18 cellular contexts compared by ENCODE assay signal in the genomic region with DNA sequence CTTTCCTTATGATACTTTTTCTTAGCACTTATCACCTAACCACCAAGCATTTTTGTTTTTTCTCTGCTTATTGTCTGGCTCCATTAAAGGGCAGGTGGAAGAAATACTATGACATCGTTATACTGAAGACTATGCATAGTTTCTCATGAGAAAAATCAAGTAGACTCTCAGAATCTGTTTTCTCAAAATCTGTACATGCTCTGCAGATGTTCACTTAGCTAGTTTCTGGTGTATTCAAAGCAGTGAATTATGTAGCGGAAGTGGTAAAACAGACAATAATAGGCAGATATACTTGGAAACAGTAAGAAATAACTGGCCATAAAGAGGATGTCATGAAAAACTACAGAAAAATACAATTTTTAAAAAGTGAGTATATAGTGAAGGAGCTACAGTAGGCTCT.
DNase-seq lines count a peak whose midpoint lies in the region; ATAC-seq and TF ChIP-seq lines count a peak whose summit lies in the region.
"Had no signal": no experiment of that assay in that cellular context is flagged by ENCODE, and none has a peak within 500 bp of the region (broad histone marks: within the 10 kb centered on the region; RNA-seq: fewer than 3 reads in every experiment).

No MANE protein-coding gene starts in this region.

- in situ Hi-C loops in GM23248 (cut with MboI) (loop anchor here (10.0 to 25.0 kb wide), 3 partner anchors 142 to 544 kb away; partner anchors contain the start of gene STIM2), GM13976 (cut with MboI; ENCODE audit: low sequenced_read_pairs, unreplicated experiment) (loop anchor here (10.0 to 25.0 kb wide), 4 partner anchors 269 to 944 kb away; no protein-coding TSS in a partner anchor)

- H3K4me3 ChIP-seq in CD4-positive, CD25-positive, alpha-beta regulatory T cell (ENCODE audit: low read depth, low read length) = no peak overlapping the region
- H3K4me3 ChIP-seq in GM23248 = peak overlapping the region; percentile 56
- H3K4me3 ChIP-seq: lower lobe of right lung had no signal

- peaks cover 28% of the 10 kb centered on the region for H3K36me3 ChIP-seq in CD4-positive, CD25-positive, alpha-beta regulatory T cell (ENCODE audit: control insufficient read depth, insufficient read depth, low read length)
- H3K36me3 ChIP-seq in GM23248 (ENCODE audit: low read depth) = no peaks in the 10 kb centered on the region
- H3K36me3 ChIP-seq: brain microvascular endothelial cell had no signal

- no peaks in the 10 kb centered on the region for H3K9me3 ChIP-seq in CD4-positive, CD25-positive, alpha-beta regulatory T cell (ENCODE audit: control insufficient read depth in 2 of 2, low read length in 2 of 2)
- H3K9me3 ChIP-seq in GM23248 (ENCODE audit: low read depth) = no peaks in the 10 kb centered on the region
- H3K9me3 ChIP-seq: lower lobe of right lung had no signal

- peaks cover 6% of the 10 kb centered on the region for H3K36me3 Mint-ChIP-seq in CD4-positive, CD25-positive, alpha-beta regulatory T cell
- H3K36me3 Mint-ChIP-seq in naive thymus-derived CD8-positive, alpha-beta T cell = peaks cover 0 to 48% (median 0%) of the 10 kb centered on the region in 3 donors
- no peaks in the 10 kb centered on the region for H3K36me3 Mint-ChIP-seq in type B pancreatic cell

- WGBS in GM23248 (ENCODE audit: low coverage in 1 of 2, low lambda C conversion rate in 2 of 2, missing lambda C conversion rate in 2 of 2), 2 experiments = 0 to 2% methylated on average over 2 of the region's 2 CpGs

- H3K4me1 Mint-ChIP-seq in CD4-positive, CD25-positive, alpha-beta regulatory T cell = peaks cover 29 to 44% (median 34%) of the 10 kb centered on the region in 4 donors
- H3K4me1 Mint-ChIP-seq in naive thymus-derived CD8-positive, alpha-beta T cell = peaks cover 10 to 34% (median 27%) of the 10 kb centered on the region in 4 donors
- peaks cover 33% of the 10 kb centered on the region for H3K4me1 Mint-ChIP-seq in type B pancreatic cell (ENCODE audit: unreplicated experiment)
- H3K4me1 Mint-ChIP-seq: neural crest cell had no signal

- no peak for DNase-seq in CD4-positive, CD25-positive, alpha-beta regulatory T cell
- DNase-seq in GM23248 (no peak), type B pancreatic cell (ENCODE audit: extremely low spot score, unreplicated experiment) (no peak), NCI-H526 (lab: John Stamatoyannopoulos, UW) (no peak), GM13976 (ENCODE audit: low spot score) (no peak)
- no peak for DNase-seq in naive thymus-derived CD8-positive, alpha-beta T cell
- DNase-seq: activated gamma-delta T cell, brain microvascular endothelial cell, GF-D8, lower lobe of right lung, NCI-H1048, retina, substantia nigra had no signal

- no peaks in the 10 kb centered on the region for H3K9me2 ChIP-seq in GM23248 (ENCODE audit: insufficient read depth)

- H3K27ac ChIP-seq in CD4-positive, CD25-positive, alpha-beta regulatory T cell (ENCODE audit: insufficient read depth, low read length, poor library complexity, severe bottlenecking) = no peak overlapping the region
- H3K27ac ChIP-seq in GM23248 (peak overlapping the region; percentile 73), VCaP (peak overlapping the region; percentile 72)
- H3K27ac ChIP-seq: lower lobe of right lung, WERI-Rb-1 had no signal

- no peaks in the 10 kb centered on the region for H3K27me3 ChIP-seq in CD4-positive, CD25-positive, alpha-beta regulatory T cell (ENCODE audit: control insufficient read depth, insufficient read depth, low read length)
- no peaks in the 10 kb centered on the region for H3K27me3 ChIP-seq in GM23248 (replicated peaks; ENCODE audit: insufficient read depth)
- H3K27me3 ChIP-seq: brain microvascular endothelial cell had no signal

- H3K9ac ChIP-seq in GM23248 = peak overlapping the region; percentile 41; the same call in 1 of the 2 replicates

- no peak overlapping the region for H3K4me3 Mint-ChIP-seq in CD4-positive, CD25-positive, alpha-beta regulatory T cell
- H3K4me3 Mint-ChIP-seq in naive thymus-derived CD8-positive, alpha-beta T cell = no peak overlapping the region
- no peak overlapping the region for H3K4me3 Mint-ChIP-seq in type B pancreatic cell
- H3K4me3 Mint-ChIP-seq: dendritic cell treated with granulocyte-macrophage colony-stimulating factor and Interleukin-4, amounts not matched to agents 40 ng/mL and 50 ng/mL, for 4 days; neural crest cell had no signal

- TF ChIP-seq CTCF in VCaP (conservative IDR thresholded peaks at IDR 0.05) (no peak), type B pancreatic cell (conservative IDR thresholded peaks at IDR 0.05) (no peak), GM13976 (IDR thresholded peaks at IDR 0.05; ENCODE audit: borderline replicate concordance, control extremely low read depth, extremely low read depth, insufficient read depth, missing control alignments) (no peak)

- peak overlapping the region; percentile 46; the same call in 1 of the 2 replicates for H2AFZ ChIP-seq in GM23248

- no peaks in the 10 kb centered on the region for H4K20me1 ChIP-seq in GM23248 (ENCODE audit: insufficient read depth)

- no peaks in the 10 kb centered on the region for H3K27me3 Mint-ChIP-seq in CD4-positive, CD25-positive, alpha-beta regulatory T cell
- no peaks in the 10 kb centered on the region for H3K27me3 Mint-ChIP-seq in naive thymus-derived CD8-positive, alpha-beta T cell
- no peaks in the 10 kb centered on the region for H3K27me3 Mint-ChIP-seq in type B pancreatic cell
- H3K27me3 Mint-ChIP-seq: dendritic cell treated with granulocyte-macrophage colony-stimulating factor and Interleukin-4, amounts not matched to agents 40 ng/mL and 50 ng/mL, for 4 days had no signal

- peak overlapping the region in 2 of 3 donors; percentile 31 to 78 for H3K27ac Mint-ChIP-seq in CD4-positive, CD25-positive, alpha-beta regulatory T cell
- peak overlapping the region in 9 of 10 donors; percentile 7 to 89 (median 48) for H3K27ac Mint-ChIP-seq in naive thymus-derived CD8-positive, alpha-beta T cell
- no peak overlapping the region for H3K27ac Mint-ChIP-seq in type B pancreatic cell
- H3K27ac Mint-ChIP-seq: dendritic cell treated with granulocyte-macrophage colony-stimulating factor and Interleukin-4, amounts not matched to agents 40 ng/mL and 50 ng/mL, for 4 days had no signal

- no peaks in the 10 kb centered on the region for H3K9me3 Mint-ChIP-seq in CD4-positive, CD25-positive, alpha-beta regulatory T cell
- no peaks in the 10 kb centered on the region for H3K9me3 Mint-ChIP-seq in naive thymus-derived CD8-positive, alpha-beta T cell
- no peaks in the 10 kb centered on the region for H3K9me3 Mint-ChIP-seq in type B pancreatic cell
- H3K9me3 Mint-ChIP-seq: dendritic cell treated with granulocyte-macrophage colony-stimulating factor and Interleukin-4, amounts not matched to agents 40 ng/mL and 50 ng/mL, for 4 days; neural crest cell had no signal

- peak overlapping the region; percentile 81 for H3K4me2 ChIP-seq in GM23248 (ENCODE audit: unreplicated experiment)

- H3K4me1 ChIP-seq in CD4-positive, CD25-positive, alpha-beta regulatory T cell (ENCODE audit: control insufficient read depth, insufficient read depth, low read length, poor library complexity, severe bottlenecking) = peaks cover 15% of the 10 kb centered on the region
- H3K4me1 ChIP-seq in GM23248 (ENCODE audit: insufficient read depth) = peaks cover 74% of the 10 kb centered on the region

- no peaks in the 10 kb centered on the region for H3K79me2 ChIP-seq in GM23248 (ENCODE audit: insufficient read depth)

- peaks cover 58% of the 10 kb centered on the region for H3F3A ChIP-seq in GM23248 (ENCODE audit: insufficient read depth)

- ATAC-seq in CD4-positive, CD25-positive, alpha-beta regulatory T cell (ENCODE audit: low read depth in 2 of 2) = no peak
- no peak for ATAC-seq in naive thymus-derived CD8-positive, alpha-beta T cell
- no peak for ATAC-seq in GM21381 (IDR thresholded peaks at IDR 0.05; ENCODE audit: unreplicated experiment)

- POLR2A ChIA-PET in naive thymus-derived CD8-positive, alpha-beta T cell (lab: Charles Lee) = interaction anchor here (1.0 kb wide), 1 partner anchor 145 kb away, joined by 5 read pairs; the partner anchor contains the start of gene STIM2
